Comparison of ENCODE assay signal across 8 cellular contexts in the genomic region with DNA sequence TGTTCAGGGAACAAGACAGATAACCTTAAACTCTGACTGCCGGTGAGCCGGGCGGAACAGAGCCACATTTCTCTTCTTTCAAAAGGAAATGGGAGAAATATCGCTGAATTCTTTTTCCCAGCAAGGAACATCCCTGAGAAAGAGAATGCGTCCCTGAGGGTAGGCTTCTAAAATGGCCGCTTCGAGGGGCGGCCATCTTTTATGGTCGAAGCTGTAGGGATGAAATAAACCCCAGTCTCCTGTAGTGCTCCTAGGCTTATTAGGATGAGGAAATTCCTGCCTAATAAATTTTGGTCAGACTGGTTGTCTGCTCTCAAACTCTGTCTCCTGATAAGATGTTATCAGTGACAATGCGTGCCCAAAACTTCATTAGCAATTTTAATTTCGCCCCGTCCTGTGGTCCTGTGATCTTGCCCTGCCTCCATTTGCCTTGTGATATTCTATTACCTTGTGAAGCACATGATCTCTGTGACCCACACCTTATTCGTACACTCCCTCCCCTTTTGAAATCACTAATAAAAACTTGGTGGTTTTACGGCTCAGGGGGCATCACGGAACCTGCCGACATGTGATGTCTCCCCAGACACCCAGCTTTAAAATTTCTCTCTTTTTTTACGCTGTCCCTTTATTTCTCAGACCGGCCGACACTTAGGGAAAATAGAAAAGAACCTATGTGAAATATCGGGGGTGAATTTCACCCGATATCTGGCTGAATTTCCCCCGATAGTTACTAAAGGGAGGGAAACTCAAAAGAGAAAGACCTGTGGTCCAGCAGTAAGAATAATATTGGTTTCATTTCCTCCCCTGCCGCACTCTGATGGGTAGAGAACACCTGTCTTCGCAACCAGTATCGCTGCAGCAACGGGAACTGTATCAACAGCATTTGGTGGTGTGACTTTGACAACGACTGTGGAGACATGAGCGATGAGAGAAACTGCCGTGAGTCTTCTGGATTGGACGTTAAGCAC.
A peak's percentile ranks its signal among the peaks of the same experiment; 100 is the strongest.
DNase-seq lines count a peak whose midpoint lies in the region; ATAC-seq and TF ChIP-seq lines count a peak whose summit lies in the region.
"Not testable (repeated sequence)": the region's sequence is repeated elsewhere in the genome, so short reads cannot be mapped to it uniquely, and the experiment has no call there.

No MANE protein-coding gene starts in this region.

- peaks cover 53% of the 10 kb centered on the region for H3F3A ChIP-seq in SU-DHL-6 (ENCODE audit: insufficient read depth)

- not testable (repeated sequence) for H3K9me3 ChIP-seq in SU-DHL-6 (ENCODE audit: insufficient read depth, low read length)

- H3K4me3 ChIP-seq in SU-DHL-6 (ENCODE audit: insufficient read depth, low read length, poor library complexity, severe bottlenecking), result peak overlapping the region; percentile 6

- H3K36me3 Mint-ChIP-seq in nephron progenitor cell (ENCODE audit: low read depth), result peaks cover 53% of the 10 kb centered on the region

- not testable (repeated sequence) for H4K20me1 ChIP-seq in SU-DHL-6 (ENCODE audit: low read depth, low read length)

- H3K9me2 ChIP-seq in SU-DHL-6 (replicated peaks; ENCODE audit: insufficient read depth, low read length), result not testable (repeated sequence)

- H3K4me2 ChIP-seq in SU-DHL-6 (ENCODE audit: low read depth, low read length, poor library complexity, severe bottlenecking), result peak overlapping the region; percentile 75

- peak; percentile 97 for ATAC-seq in GM18502 (IDR thresholded peaks at IDR 0.05; ENCODE audit: poor library complexity, unreplicated experiment)
- peak; percentile 99 for ATAC-seq in GM19043 (IDR thresholded peaks at IDR 0.05; ENCODE audit: low read depth, unreplicated experiment)
- ATAC-seq in GM21390 (IDR thresholded peaks at IDR 0.05; ENCODE audit: unreplicated experiment), result peak; percentile 98
- ATAC-seq in HG02642 (IDR thresholded peaks at IDR 0.05; ENCODE audit: poor library complexity, unreplicated experiment), result peak; percentile 97
- ATAC-seq in HG03066 (IDR thresholded peaks at IDR 0.05; ENCODE audit: low read depth, unreplicated experiment), result peak; percentile 99
- ATAC-seq in HG03520 (IDR thresholded peaks at IDR 0.05; ENCODE audit: unreplicated experiment), result peak; percentile 99

- H3K79me2 ChIP-seq in SU-DHL-6 (ENCODE audit: insufficient read depth, low read length), result peaks cover 26% of the 10 kb centered on the region

- not testable (repeated sequence) for H3K27me3 ChIP-seq in SU-DHL-6 (ENCODE audit: low read length)

- not testable (repeated sequence) for TF ChIP-seq CTCF in SU-DHL-6 (IDR thresholded peaks at IDR 0.05; ENCODE audit: insufficient read depth, low read length, poor library complexity, severe bottlenecking); nephron progenitor cell (IDR thresholded peaks at IDR 0.05)

- H2AFZ ChIP-seq in SU-DHL-6 (ENCODE audit: low read depth, low read length, severe bottlenecking), result not testable (repeated sequence)

- peak overlapping the region; percentile 46 for H3K9ac ChIP-seq in SU-DHL-6 (ENCODE audit: low read length)

- peaks cover 54% of the 10 kb centered on the region for H3K36me3 ChIP-seq in SU-DHL-6 (ENCODE audit: low read length)

- peaks cover 45% of the 10 kb centered on the region for H3K4me1 Mint-ChIP-seq in nephron progenitor cell

- H3K27me3 Mint-ChIP-seq in nephron progenitor cell (ENCODE audit: low read depth, poor library complexity), result not testable (repeated sequence)

- H3K9me3 Mint-ChIP-seq in nephron progenitor cell, result not testable (repeated sequence)

- peak overlapping the region; percentile 96 for H3K27ac ChIP-seq in SU-DHL-6 (ENCODE audit: low read depth, low read length)

- peak overlapping the region; percentile 16 for H3K27ac Mint-ChIP-seq in nephron progenitor cell

- H3K4me3 Mint-ChIP-seq in nephron progenitor cell, result peak overlapping the region; percentile 38

- DNase-seq in nephron progenitor cell, result not testable (repeated sequence)
